28 cellular contexts compared by ENCODE assay signal in the genomic region with DNA sequence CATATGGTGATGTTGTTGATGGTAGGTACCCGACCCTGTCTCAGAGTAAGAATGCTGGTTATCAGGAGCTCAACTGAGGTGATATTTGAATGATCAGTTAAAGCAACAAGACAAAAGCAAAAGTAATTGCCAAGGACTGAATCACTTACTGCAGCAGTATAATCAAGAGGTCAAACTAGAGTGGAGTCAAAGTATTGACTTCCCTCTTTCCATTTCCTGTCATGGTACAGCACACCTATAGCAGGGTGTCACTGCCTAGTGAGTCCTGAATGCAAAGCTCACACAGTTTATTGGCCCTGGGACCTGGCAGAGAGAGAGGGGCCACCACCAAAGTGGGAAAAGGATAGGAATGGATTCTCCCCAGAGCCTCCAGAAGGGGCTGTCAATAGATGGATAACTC.
DNase-seq lines count a peak whose midpoint lies in the region; ATAC-seq, FAIRE-seq and TF ChIP-seq lines count a peak whose summit lies in the region.
"Had no signal": no experiment of that assay in that cellular context is flagged by ENCODE, and none has a peak within 500 bp of the region (broad histone marks: within the 10 kb centered on the region; RNA-seq: fewer than 3 reads in every experiment).

No MANE protein-coding gene starts in this region.

- H3K9ac ChIP-seq in mammary epithelial cell (ENCODE audit: insufficient read depth, low read length) = no peak overlapping the region
- H3K9ac ChIP-seq in GM12878 (ENCODE audit: control insufficient read depth, insufficient read depth, low read length) = no peak overlapping the region
- H3K9ac ChIP-seq: BLaER1 had no signal

- WGBS in mammary epithelial cell (ENCODE audit: low coverage, missing lambda C conversion rate) = no CpG with 5 or more reads among the region's 1 CpG
- WGBS in GM12878 (ENCODE audit: insufficient coverage, insufficient replicate concordance, low lambda C conversion rate, missing lambda C conversion rate) = 0% methylated on average over 1 of the region's 1 CpG

- H3K27me3 ChIP-seq in mammary epithelial cell (ENCODE audit: insufficient read depth, low read length) = no peaks in the 10 kb centered on the region
- H3K27me3 ChIP-seq in GM12878 (replicated peaks in 1 of 2; ENCODE audit: control insufficient read depth in 2 of 2, insufficient read depth in 2 of 2, low read length in 1 of 2) = no peaks in the 10 kb centered on the region
- no peaks in the 10 kb centered on the region for H3K27me3 ChIP-seq in osteoblast (ENCODE audit: insufficient read depth, low read length)
- H3K27me3 ChIP-seq: BE2C, BLaER1 had no signal

- TF ChIP-seq EP300 in GM12878 (IDR thresholded peaks at IDR 0.05; ENCODE audit: borderline replicate concordance in 1 of 2, control insufficient read depth in 1 of 2, low read depth in 2 of 2, low read length in 2 of 2) = no peak

- no peaks in the 10 kb centered on the region for H3K27me3 Mint-ChIP-seq in MCF 10A (ENCODE audit: insufficient read depth, unreplicated experiment)
- no peaks in the 10 kb centered on the region for H3K27me3 Mint-ChIP-seq in activated naive CD8-positive, alpha-beta T cell treated with anti-CD3 and anti-CD28 coated beads, Interleukin-2, amount 50 U/mL, for 24 hours
- H3K27me3 Mint-ChIP-seq: CD4-positive, alpha-beta memory T cell; CD4-positive, CD25-positive, alpha-beta regulatory T cell; CD8-positive, alpha-beta memory T cell had no signal

- no peak overlapping the region for H3K27ac Mint-ChIP-seq in MCF 10A (ENCODE audit: low read depth, unreplicated experiment)
- H3K27ac Mint-ChIP-seq in activated naive CD8-positive, alpha-beta T cell treated with anti-CD3 and anti-CD28 coated beads, Interleukin-2, amount 50 U/mL, for 24 hours = no peak overlapping the region
- H3K27ac Mint-ChIP-seq: CD14-positive monocyte; CD4-positive, alpha-beta memory T cell; CD4-positive, CD25-positive, alpha-beta regulatory T cell; CD8-positive, alpha-beta memory T cell had no signal

- H4K20me1 ChIP-seq in mammary epithelial cell (ENCODE audit: insufficient read depth, low read length) (no peaks in the 10 kb centered on the region), GM12878 (ENCODE audit: control insufficient read depth, insufficient read depth) (no peaks in the 10 kb centered on the region), osteoblast (ENCODE audit: insufficient read depth, low read length) (no peaks in the 10 kb centered on the region)
- H4K20me1 ChIP-seq: BLaER1 had no signal

- DNase-seq in mammary epithelial cell (no peak), MCF 10A (ENCODE audit: unreplicated experiment) (no peak), GM12878 (ENCODE audit: low read depth, low spot score) (no peak), osteoblast (ENCODE audit: insufficient read length, low spot score, missing footprints) (peak; percentile 15), cerebellar cortex (ENCODE audit: low spot score) (no peak), NCI-H1417 treated with DMSO at 0.1 percent for 48 hours (lab: John Stamatoyannopoulos, UW) (no peak)
- no peak for DNase-seq in activated naive CD8-positive, alpha-beta T cell treated with anti-CD3 and anti-CD28 coated beads, Interleukin-2, amount 50 U/mL, for 24 hours
- DNase-seq: BE2C; C1 segment of cervical spinal cord; CD4-positive, alpha-beta memory T cell; CD4-positive, CD25-positive, alpha-beta regulatory T cell; CD8-positive, alpha-beta memory T cell; COR-L47; DMS 273 treated with DMSO at 0.1 percent for 48 hours; DMS153; DMS53; DMS79; DND-41; EL; GDM1 had no signal

- H3K36me3 ChIP-seq in mammary epithelial cell (ENCODE audit: insufficient read depth, low read length) = no peaks in the 10 kb centered on the region
- H3K36me3 ChIP-seq in GM12878 (ENCODE audit: control insufficient read depth in 2 of 2, insufficient read depth in 2 of 2, low read length in 1 of 2) = no peaks in the 10 kb centered on the region
- H3K36me3 ChIP-seq in osteoblast (ENCODE audit: insufficient read depth, low read length) = no peaks in the 10 kb centered on the region
- H3K36me3 ChIP-seq: BE2C, BLaER1 had no signal

- no peaks in the 10 kb centered on the region for H3K36me3 Mint-ChIP-seq in MCF 10A (ENCODE audit: insufficient read depth, unreplicated experiment)
- H3K36me3 Mint-ChIP-seq in activated naive CD8-positive, alpha-beta T cell treated with anti-CD3 and anti-CD28 coated beads, Interleukin-2, amount 50 U/mL, for 24 hours (ENCODE audit: low read depth) = no peaks in the 10 kb centered on the region
- H3K36me3 Mint-ChIP-seq: CD14-positive monocyte; CD4-positive, alpha-beta memory T cell; CD4-positive, CD25-positive, alpha-beta regulatory T cell; CD8-positive, alpha-beta memory T cell had no signal

- H3K4me1 ChIP-seq in mammary epithelial cell (ENCODE audit: insufficient read depth, low read length) = peaks cover 12% of the 10 kb centered on the region
- H3K4me1 ChIP-seq in GM12878 (ENCODE audit: control insufficient read depth, insufficient read depth, low read length) = no peaks in the 10 kb centered on the region
- no peaks in the 10 kb centered on the region for H3K4me1 ChIP-seq in osteoblast (ENCODE audit: insufficient read depth, low read length)
- H3K4me1 ChIP-seq: A549, BE2C, BLaER1 had no signal

- no peaks in the 10 kb centered on the region for H3K4me1 Mint-ChIP-seq in MCF 10A (ENCODE audit: insufficient read depth, unreplicated experiment)
- H3K4me1 Mint-ChIP-seq in activated naive CD8-positive, alpha-beta T cell treated with anti-CD3 and anti-CD28 coated beads, Interleukin-2, amount 50 U/mL, for 24 hours = no peaks in the 10 kb centered on the region
- H3K4me1 Mint-ChIP-seq: CD14-positive monocyte; CD4-positive, alpha-beta memory T cell; CD4-positive, CD25-positive, alpha-beta regulatory T cell; CD8-positive, alpha-beta memory T cell had no signal

- no peak for TF ChIP-seq POLR2A in GM12878 (IDR thresholded peaks at IDR 0.05; ENCODE audit: low read depth, low read length)

- dilution Hi-C loops in mammary epithelial cell (cut with HindIII; ENCODE audit: low sequenced_read_pairs) = no loop called here

- intact Hi-C loops in mammary epithelial cell (cut with micrococcal nuclease) (no loop called here), MCF 10A (cut with micrococcal nuclease) (no loop called here), GM12878 (cut with micrococcal nuclease; ENCODE audit: unreplicated experiment) (no loop called here)

- H2AFZ ChIP-seq in mammary epithelial cell (ENCODE audit: low read depth, low read length) = peak overlapping the region; percentile 17
- no peak overlapping the region; the same call in 1 of the 2 replicates for H2AFZ ChIP-seq in GM12878 (ENCODE audit: control insufficient read depth, low read depth, low read length)
- H2AFZ ChIP-seq in osteoblast (ENCODE audit: low read length) = no peak overlapping the region

- no peaks in the 10 kb centered on the region for H3K9me3 ChIP-seq in mammary epithelial cell (replicated peaks; ENCODE audit: insufficient read depth, low read length)
- H3K9me3 ChIP-seq in GM12878 (replicated peaks; ENCODE audit: control insufficient read depth, insufficient read depth, low read length) = no peaks in the 10 kb centered on the region; the same call in 2 of the 3 replicates
- H3K9me3 ChIP-seq in osteoblast (ENCODE audit: low read depth, low read length) = peaks cover 2% of the 10 kb centered on the region
- H3K9me3 ChIP-seq: A549, BE2C, BLaER1 had no signal

- H3K9me3 Mint-ChIP-seq in MCF 10A (ENCODE audit: unreplicated experiment) = peaks cover 7% of the 10 kb centered on the region
- H3K9me3 Mint-ChIP-seq in activated naive CD8-positive, alpha-beta T cell treated with anti-CD3 and anti-CD28 coated beads, Interleukin-2, amount 50 U/mL, for 24 hours = peaks cover 9% of the 10 kb centered on the region

- H3K4me3 Mint-ChIP-seq in MCF 10A (ENCODE audit: unreplicated experiment) = no peak overlapping the region
- H3K4me3 Mint-ChIP-seq in activated naive CD8-positive, alpha-beta T cell treated with anti-CD3 and anti-CD28 coated beads, Interleukin-2, amount 50 U/mL, for 24 hours = no peak overlapping the region
- H3K4me3 Mint-ChIP-seq: CD14-positive monocyte; CD4-positive, alpha-beta memory T cell; CD4-positive, CD25-positive, alpha-beta regulatory T cell; CD8-positive, alpha-beta memory T cell had no signal

- POLR2A ChIA-PET in MCF 10A (lab: Yijun Ruan, JAX) = no interaction called here
- POLR2A ChIA-PET in GM12878 (lab: Charles Lee) = interaction anchor here (0.7 to 2.3 kb wide), 5 partner anchors 8 to 19 kb away, joined by 4 to 9 read pairs (median 7); no protein-coding TSS in a partner anchor

- RAD21 ChIA-PET in GM12878 (lab: Charles Lee; ENCODE audit: unreplicated experiment) = interaction anchor here (0.8 to 1.8 kb wide), 8 partner anchors 11 to 641 kb away, joined by 3 to 9 read pairs (median 5); no protein-coding TSS in a partner anchor

- SMC1A ChIA-PET in GM12878 (lab: Charles Lee; ENCODE audit: uncharacterized antibody, unreplicated experiment) = interaction anchor here (0.6 to 4.4 kb wide), 24 partner anchors 8 to 1170 kb away, joined by 3 to 43 read pairs (median 4); no protein-coding TSS in a partner anchor

- ATAC-seq in GM19351 (IDR thresholded peaks at IDR 0.05; ENCODE audit: unreplicated experiment) = peak; percentile 39
- peak; percentile 66 for ATAC-seq in GM12878
- ATAC-seq in activated naive CD8-positive, alpha-beta T cell treated with anti-CD3 and anti-CD28 coated beads, Interleukin-2, amount 50 U/mL, for 24 hours = no peak
- ATAC-seq: A549 had no signal

- CTCF ChIA-PET in mammary epithelial cell (lab: Charles Lee; ENCODE audit: low non-redundant PET) = no interaction called here
- CTCF ChIA-PET in MCF 10A (lab: Yijun Ruan, JAX) = no interaction called here
- CTCF ChIA-PET in GM12878 (lab: Yijun Ruan, JAX) = interaction anchor here (0.9 to 3.9 kb wide), 5 partner anchors 14 to 153 kb away, joined by 3 to 15 read pairs (median 5); no protein-coding TSS in a partner anchor

- no peak overlapping the region for H3K4me2 ChIP-seq in mammary epithelial cell (ENCODE audit: insufficient read depth, low read depth, low read length)
- H3K4me2 ChIP-seq in GM12878 (ENCODE audit: control insufficient read depth, insufficient read depth) = no peak overlapping the region
- no peak overlapping the region for H3K4me2 ChIP-seq in osteoblast (ENCODE audit: insufficient read depth, low read length)
- H3K4me2 ChIP-seq: A549, BLaER1 had no signal

- H3K79me2 ChIP-seq in mammary epithelial cell (ENCODE audit: insufficient read depth, low read length) (no peaks in the 10 kb centered on the region), GM12878 (ENCODE audit: control insufficient read depth, insufficient read depth, low read length) (no peaks in the 10 kb centered on the region), osteoblast (ENCODE audit: insufficient read depth, low read length) (no peaks in the 10 kb centered on the region)

- in situ Hi-C loops in mammary epithelial cell (cut with MboI; ENCODE audit: low sequenced_read_pairs in 2 of 2) (no loop called here), GM12878 (cut with MboI) (no loop called here)

- H3K27ac ChIP-seq in mammary epithelial cell (ENCODE audit: insufficient read depth, low read depth, low read length) = no peak overlapping the region
- no peak overlapping the region for H3K27ac ChIP-seq in GM12878 (ENCODE audit: control insufficient read depth, insufficient read depth)
- H3K27ac ChIP-seq in osteoblast (ENCODE audit: low read depth, low read length) = no peak overlapping the region
- H3K27ac ChIP-seq: 22Rv1, A549, BLaER1 had no signal

- H3K4me3 ChIP-seq in mammary epithelial cell (replicated peaks in 1 of 3; ENCODE audit: insufficient read depth in 1 of 3, low read depth in 2 of 3, low read length in 3 of 3) (no peak overlapping the region), GM12878 (no peak overlapping the region), osteoblast (ENCODE audit: insufficient read depth, low read length) (no peak overlapping the region)
- H3K4me3 ChIP-seq: A549, BLaER1 had no signal

- BruUV-seq in mammary epithelial cell (replicated peaks; lab: Mats Ljungman, UMichigan) (no TSS peak), MCF 10A (replicated peaks; lab: Mats Ljungman, UMichigan) (no TSS peak), GM12878 (replicated peaks; lab: Mats Ljungman, UMichigan) (no TSS peak)

- TF ChIP-seq CTCF in mammary epithelial cell (conservative IDR thresholded peaks at IDR 0.05 in 1 of 2, IDR thresholded peaks at IDR 0.05 in 1 of 2; ENCODE audit: extremely low read depth in 1 of 2, insufficient read depth in 1 of 2, low read depth in 1 of 2, low read length in 2 of 2) = no peak
- no peak for TF ChIP-seq CTCF in MCF 10A (IDR thresholded peaks at IDR 0.05; ENCODE audit: unreplicated experiment)
- TF ChIP-seq CTCF in GM12878 (IDR thresholded peaks at IDR 0.05 in 2 of 3, conservative IDR thresholded peaks at IDR 0.05 in 1 of 3; ENCODE audit: control insufficient read depth in 2 of 3, extremely low read depth in 1 of 3, insufficient read depth in 1 of 3, low read depth in 3 of 3, low read length in 3 of 3) = no peak
- TF ChIP-seq CTCF in osteoblast (IDR thresholded peaks at IDR 0.05; ENCODE audit: extremely low read depth, low read depth, low read length) = no peak

- TF ChIP-seq RAD21 in GM12878 (IDR thresholded peaks at IDR 0.05; ENCODE audit: insufficient read depth, low read depth, low read length) = no peak

- FAIRE-seq in GM12878 (lab: Jason Lieb, UNC) = no peak
- FAIRE-seq: A549, GM12892, GM18507, GM19239 had no signal
